26 cellular contexts compared by ENCODE assay signal in the genomic region with DNA sequence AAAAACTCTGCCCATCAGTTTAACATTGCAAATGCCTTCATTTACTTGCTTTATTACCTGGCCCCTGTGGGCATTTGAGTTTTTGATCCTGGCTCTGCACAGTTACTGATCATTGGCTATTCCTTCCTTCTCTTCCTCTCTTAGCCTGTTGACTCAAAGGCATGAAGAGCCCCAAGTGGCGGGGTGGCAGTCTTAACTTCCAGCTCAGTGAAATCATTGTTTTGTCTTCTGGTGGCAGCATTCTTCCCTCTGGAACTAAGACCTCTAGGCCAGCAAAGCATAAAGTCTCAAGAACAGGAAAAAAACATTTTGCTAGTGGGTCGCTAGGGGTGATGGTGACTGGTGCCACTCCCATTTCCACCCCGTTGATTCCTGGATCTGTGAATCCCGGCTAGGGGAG. TPM values are rescaled to one million over a fixed set of nuclear protein-coding genes. Genes with fewer than 3 reads are reported as not detected.
DNase-seq lines count a peak whose midpoint lies in the region; ATAC-seq and TF ChIP-seq lines count a peak whose summit lies in the region.
"Had no signal": no experiment of that assay in that cellular context is flagged by ENCODE, and none has a peak within 500 bp of the region (broad histone marks: within the 10 kb centered on the region; RNA-seq: fewer than 3 reads in every experiment).

No MANE protein-coding gene starts in this region.

- DNase-seq in OCI-LY7 (ENCODE audit: low spot score) (no peak), chondrocyte (ENCODE audit: low spot score) (no peak), kidney glomerular epithelial cell (lab: John Stamatoyannopoulos, UW) (peak; percentile 26), thyroid gland (peak; percentile 62 to 66), NCI-H2227 treated with DMSO at 0.1 percent for 48 hours (lab: John Stamatoyannopoulos, UW) (no peak)
- DNase-seq: activated CD4-positive, alpha-beta T cell treated with anti-CD3 and anti-CD28 coated beads, Interleukin-2, amount 10 ng/mL, durations not matched to agents 24 days and 14 days; activated effector memory CD4-positive, alpha-beta T cell treated with Interleukin-2 at 50 U/mL for 16 hours; DMS79 treated with DMSO at 0.1 percent for 48 hours; gastrocnemius medialis; GDM1; left colon; NCI-H146; NCI-H82; psoas muscle; stimulated activated CD4-positive, alpha-beta T cell treated with anti-CD3 and anti-CD28 coated beads, Interleukin-4, amount 100 ng/mL, for 24 hours; T1000 had no signal

- intact Hi-C loops in OCI-LY7 (cut with micrococcal nuclease; ENCODE audit: unreplicated experiment): no loop called here
- intact Hi-C loops in thyroid gland (cut with DNase I): no loop called here

- CTCF ChIA-PET in OCI-LY7 (lab: Charles Lee; ENCODE audit: unreplicated experiment): no interaction called here

- no peak overlapping the region for H3K4me2 ChIP-seq in OCI-LY7 (ENCODE audit: low read length)

- H3K9me3 ChIP-seq in OCI-LY7 (ENCODE audit: low read length) (no peaks in the 10 kb centered on the region), thyroid gland (no peaks in the 10 kb centered on the region)
- H3K9me3 ChIP-seq: gastrocnemius medialis, neutrophil, psoas muscle, SJSA1 had no signal

- H3K4me3 ChIP-seq in OCI-LY7 (ENCODE audit: low read depth, low read length, poor library complexity, severe bottlenecking): no peak overlapping the region
- no peak overlapping the region for H3K4me3 ChIP-seq in thyroid gland (replicated peaks in 1 of 3)
- H3K4me3 ChIP-seq: BLaER1 treated with 17β-estradiol and CSF1 and Interleukin-3, amounts not matched to agents 10 nM and 100 nM; cardiac muscle cell; gastrocnemius medialis; psoas muscle; SJSA1 had no signal

- no peaks in the 10 kb centered on the region for H3K27me3 Mint-ChIP-seq in chondrocyte (ENCODE audit: low read depth)

- BruUV-seq in OCI-LY7 (replicated peaks; lab: Mats Ljungman, UMichigan): no TSS peak

- no peaks in the 10 kb centered on the region for H3K79me2 ChIP-seq in OCI-LY7 (ENCODE audit: insufficient read depth, low read depth, low read length)

- H3K9me2 ChIP-seq in OCI-LY7 (ENCODE audit: insufficient read depth, low read length): no peaks in the 10 kb centered on the region

- no peaks in the 10 kb centered on the region for H3K36me3 Mint-ChIP-seq in chondrocyte (ENCODE audit: low read depth)
- H3K36me3 Mint-ChIP-seq: activated naive CD8-positive, alpha-beta T cell; type B pancreatic cell had no signal

- POLR2A ChIA-PET in OCI-LY7 (lab: Charles Lee): interaction anchor here (0.6 to 2.0 kb wide), 2 partner anchors 22 to 42 kb away, joined by 3 to 7 read pairs; no protein-coding TSS in a partner anchor

- ATAC-seq in HG02678 (IDR thresholded peaks at IDR 0.05; ENCODE audit: unreplicated experiment) (no peak), HG03095 (IDR thresholded peaks at IDR 0.05; ENCODE audit: unreplicated experiment) (no peak)
- ATAC-seq: gastrocnemius medialis, left colon, psoas muscle had no signal

- H3K4me1 ChIP-seq in OCI-LY7 (ENCODE audit: insufficient read depth, low read length, poor library complexity, severe bottlenecking) (no peaks in the 10 kb centered on the region), thyroid gland (peaks cover 32 to 42% of the 10 kb centered on the region in 2 donors)

- 20 to 37% methylated on average over 4 of the region's 4 CpGs for WGBS in thyroid gland, 2 donors

- no peaks in the 10 kb centered on the region for H4K20me1 ChIP-seq in OCI-LY7 (ENCODE audit: insufficient read depth, low read length)
- H4K20me1 ChIP-seq: BLaER1 treated with 17β-estradiol and CSF1 and Interleukin-3, amounts not matched to agents 10 nM and 100 nM had no signal

- no peak overlapping the region for H2AFZ ChIP-seq in OCI-LY7 (ENCODE audit: low read length)

- no peaks in the 10 kb centered on the region for H3K9me3 Mint-ChIP-seq in chondrocyte (ENCODE audit: low read depth)
- H3K9me3 Mint-ChIP-seq: activated CD4-positive, alpha-beta T cell treated with anti-CD3 and anti-CD28 coated beads, Interleukin-2, amount 10 ng/mL, durations not matched to agents 24 days and 14 days; IgD-negative memory B cell; type B pancreatic cell had no signal

- H3K27ac Mint-ChIP-seq in chondrocyte (ENCODE audit: unreplicated experiment): peak overlapping the region; percentile 85
- H3K27ac Mint-ChIP-seq: activated CD4-positive, alpha-beta T cell treated with anti-CD3 and anti-CD28 coated beads, Interleukin-2, amount 10 ng/mL, durations not matched to agents 24 days and 14 days; activated naive CD8-positive, alpha-beta T cell; type B pancreatic cell had no signal

- H3K4me3 Mint-ChIP-seq in chondrocyte (ENCODE audit: unreplicated experiment): no peak overlapping the region
- H3K4me3 Mint-ChIP-seq: activated CD4-positive, alpha-beta T cell treated with anti-CD3 and anti-CD28 coated beads, Interleukin-2, amount 10 ng/mL, durations not matched to agents 24 days and 14 days; activated naive CD8-positive, alpha-beta T cell; IgD-negative memory B cell; type B pancreatic cell had no signal

- peaks cover 41% of the 10 kb centered on the region for H3K4me1 Mint-ChIP-seq in chondrocyte (ENCODE audit: low read depth)
- H3K4me1 Mint-ChIP-seq: activated CD4-positive, alpha-beta T cell treated with anti-CD3 and anti-CD28 coated beads, Interleukin-2, amount 10 ng/mL, durations not matched to agents 24 days and 14 days; IgD-negative memory B cell had no signal

- H3K36me3 ChIP-seq in OCI-LY7 (ENCODE audit: insufficient read depth, low read length): no peaks in the 10 kb centered on the region
- no peaks in the 10 kb centered on the region for H3K36me3 ChIP-seq in thyroid gland
- H3K36me3 ChIP-seq: BLaER1 treated with 17β-estradiol and CSF1 and Interleukin-3, amounts not matched to agents 10 nM and 100 nM; cardiac muscle cell; gastrocnemius medialis; neutrophil; SJSA1 had no signal

- H3K27me3 ChIP-seq in thyroid gland: no peaks in the 10 kb centered on the region
- H3K27me3 ChIP-seq: BLaER1 treated with 17β-estradiol and CSF1 and Interleukin-3, amounts not matched to agents 10 nM and 100 nM; cardiac muscle cell; gastrocnemius medialis; SJSA1 had no signal

- TF ChIP-seq CTCF in OCI-LY7 (conservative IDR thresholded peaks at IDR 0.05; ENCODE audit: low read length): 0 out of 2 replicates have a peak, but pooled peaks have one; percentile 16
- peak; percentile 19 for TF ChIP-seq CTCF in chondrocyte (IDR thresholded peaks at IDR 0.05)
- peak in 3 of 6 experiments; percentile 22 to 38 (median 27) for TF ChIP-seq CTCF in thyroid gland (IDR thresholded peaks at IDR 0.05)

- no peak overlapping the region for H3K27ac ChIP-seq in OCI-LY7 (ENCODE audit: low read depth, low read length, poor library complexity, severe bottlenecking)
- H3K27ac ChIP-seq in thyroid gland: peak overlapping the region in 2 of 3 donors; percentile 27 to 82
- H3K27ac ChIP-seq: cardiac muscle cell, neutrophil, psoas muscle, RWPE1, SJSA1 had no signal

- TF ChIP-seq POLR2A in thyroid gland (IDR thresholded peaks at IDR 0.05): peak in 1 of 2 donors; percentile 7

RNA-seq across cellular contexts. Expression of gene MRTFB, which starts 52.3 kb away (rescaled TPM):
- total RNA-seq in OCI-LY7 (2014; rRNA removed; shearing (Covaris generic)): 8.5 and 11.7 TPM in 2 replicates
- 21.4 and 26.6 TPM in 2 replicates for total RNA-seq in OCI-LY7 (2022)
- 32.0 to 32.2 TPM (median 32.2 TPM) in 3 replicates for total RNA-seq in chondrocyte
- 100 to 1,000 TPM in 1 of 4 donors, 10 to 100 TPM in 3; 51.2 to 131 (median 74.0) TPM for total RNA-seq in thyroid gland

Comparison
In these comparisons a context has a peak if more than half of its experiments do, and no peak if none do; other contexts are left out.
1. DNase-seq: peak in kidney glomerular epithelial cell (single experiment) and thyroid gland (2 of 2); none in OCI-LY7 (single experiment), chondrocyte (single experiment) and NCI-H2227 treated with DMSO at 0.1 percent for 48 hours (single experiment).